In genomic region chr10:930415-931325, GRCh38 we compare ENCODE assay signal across 8 cellular contexts.
DNase-seq lines count a peak whose midpoint lies in the region; ATAC-seq lines count a peak whose summit lies in the region.

No MANE protein-coding gene starts in this region.

- peak overlapping the region; percentile 33 for H3K27ac ChIP-seq in caudate nucleus (ENCODE audit: low read depth, low read length)

- DNase-seq in EL, result peak; percentile 61
- peak; percentile 22 for DNase-seq in SW480 (ENCODE audit: low spot score)
- DNase-seq in caudate nucleus (lab: John Stamatoyannopoulos, UW), result peak in 5 of 61 donors; percentile 11 to 63 (median 22)
- peak; percentile 75 for DNase-seq in kidney tubule cell (ENCODE audit: low spot score)
- DNase-seq in stimulated activated CD8-positive, alpha-beta memory T cell treated with anti-CD3 and anti-CD28 coated beads, Interleukin-4, amount 100 ng/mL, for 48 hours, result peak; percentile 41

- ATAC-seq in HG03139 (IDR thresholded peaks at IDR 0.05; ENCODE audit: unreplicated experiment), result peak; percentile 14
- no peak for ATAC-seq in HG03442 (IDR thresholded peaks at IDR 0.05; ENCODE audit: unreplicated experiment)
- no peak for ATAC-seq in GM18511 (IDR thresholded peaks at IDR 0.05; ENCODE audit: unreplicated experiment)
